In genomic region chr2:106511934-106512333, GRCh38 we compare ENCODE assay signal across 12 cellular contexts. TPM values are rescaled to one million over a fixed set of nuclear protein-coding genes. Genes with fewer than 3 reads are reported as not detected.
DNase-seq lines count a peak whose midpoint lies in the region; ATAC-seq, FAIRE-seq and TF ChIP-seq lines count a peak whose summit lies in the region.
"Not testable (repeated sequence)": the region's sequence is repeated elsewhere in the genome, so short reads cannot be mapped to it uniquely, and the experiment has no call there.
"Had no signal": no experiment of that assay in that cellular context is flagged by ENCODE, and none has a peak within 500 bp of the region (broad histone marks: within the 10 kb centered on the region; RNA-seq: fewer than 3 reads in every experiment).

No MANE protein-coding gene starts in this region.

- H3K9me3 Mint-ChIP-seq in HFFc6; activated CD4-positive, alpha-beta memory T cell treated with anti-CD3 and anti-CD28 coated beads for 36 hours; activated naive CD8-positive, alpha-beta T cell treated with anti-CD3 and anti-CD28 coated beads, Interleukin-2, amount 50 U/mL, for 24 hours; neural crest cell: not testable (repeated sequence)

- not testable (repeated sequence) for H3K4me1 Mint-ChIP-seq in HFFc6 (ENCODE audit: low read depth); neural crest cell
- H3K4me1 Mint-ChIP-seq in activated CD4-positive, alpha-beta memory T cell treated with anti-CD3 and anti-CD28 coated beads for 36 hours (ENCODE audit: low read depth), result peaks cover 20% of the 10 kb centered on the region
- H3K4me1 Mint-ChIP-seq in activated naive CD8-positive, alpha-beta T cell treated with anti-CD3 and anti-CD28 coated beads, Interleukin-2, amount 50 U/mL, for 24 hours, result peaks cover 33% of the 10 kb centered on the region

- H3K27me3 ChIP-seq in esophagus (ENCODE audit: control insufficient read depth in 1 of 2, insufficient read depth in 2 of 2, low read length in 2 of 2); left ventricle myocardium inferior (ENCODE audit: low read depth); suprapubic skin: not testable (repeated sequence)

- 61% methylated on average over 7 of the region's 7 CpGs for WGBS in A549 (ENCODE audit: missing lambda C conversion rate)
- WGBS in esophagus, 2 donors, result 70 to 72% methylated on average over 7 of the region's 7 CpGs
- WGBS in suprapubic skin, result 57% methylated on average over 7 of the region's 7 CpGs

- not testable (repeated sequence) for H3K9me3 ChIP-seq in A549; esophagus (ENCODE audit: control insufficient read depth in 2 of 2, insufficient read depth in 1 of 2, low read depth in 1 of 2, low read length in 1 of 2); left ventricle myocardium inferior (replicated peaks); suprapubic skin

- peak overlapping the region; percentile 73 for H3K4me2 ChIP-seq in A549

- peak overlapping the region; percentile 77 for H3K4me3 Mint-ChIP-seq in HFFc6
- H3K4me3 Mint-ChIP-seq in activated CD4-positive, alpha-beta memory T cell treated with anti-CD3 and anti-CD28 coated beads for 36 hours; activated naive CD8-positive, alpha-beta T cell treated with anti-CD3 and anti-CD28 coated beads, Interleukin-2, amount 50 U/mL, for 24 hours; neural crest cell: not testable (repeated sequence)

- TF ChIP-seq RAD21 in A549 (conservative IDR thresholded peaks at IDR 0.05 in 1 of 2, IDR thresholded peaks at IDR 0.05 in 1 of 2), result not testable (repeated sequence)

- not testable (repeated sequence) for FAIRE-seq in A549 (lab: Jason Lieb, UNC)

- not testable (repeated sequence) for H3K36me3 Mint-ChIP-seq in HFFc6 (ENCODE audit: low read depth); activated CD4-positive, alpha-beta memory T cell treated with anti-CD3 and anti-CD28 coated beads for 36 hours; activated naive CD8-positive, alpha-beta T cell treated with anti-CD3 and anti-CD28 coated beads, Interleukin-2, amount 50 U/mL, for 24 hours (ENCODE audit: low read depth); neural crest cell (ENCODE audit: low read depth)

- TF ChIP-seq CTCF in A549 (IDR thresholded peaks at IDR 0.05); HFFc6 (IDR thresholded peaks at IDR 0.05); left ventricle myocardium inferior (IDR thresholded peaks at IDR 0.05; ENCODE audit: borderline replicate concordance); neural crest cell (conservative IDR thresholded peaks at IDR 0.05); suprapubic skin (IDR thresholded peaks at IDR 0.05): not testable (repeated sequence)

- H3K4me3 ChIP-seq in A549; esophagus (ENCODE audit: low read depth in 1 of 2, low read length in 2 of 2); left ventricle myocardium inferior; suprapubic skin: not testable (repeated sequence)

- not testable (repeated sequence) for H3K27me3 Mint-ChIP-seq in HFFc6 (ENCODE audit: insufficient read depth); activated CD4-positive, alpha-beta memory T cell treated with anti-CD3 and anti-CD28 coated beads for 36 hours; activated naive CD8-positive, alpha-beta T cell treated with anti-CD3 and anti-CD28 coated beads, Interleukin-2, amount 50 U/mL, for 24 hours; neural crest cell (ENCODE audit: low read depth)

- H3K27ac ChIP-seq in A549 (peak overlapping the region; percentile 70 to 84), esophagus (ENCODE audit: low read depth in 2 of 2, low read length in 1 of 2) (peak overlapping the region; percentile 77 to 79), left ventricle myocardium inferior (replicated peaks) (peak overlapping the region; percentile 50), suprapubic skin (peak overlapping the region; percentile 83)

- not testable (repeated sequence) for H3K36me3 ChIP-seq in esophagus (ENCODE audit: control insufficient read depth in 2 of 2, insufficient read depth in 2 of 2, low read length in 1 of 2); left ventricle myocardium inferior; suprapubic skin

- not testable (repeated sequence) for TF ChIP-seq EP300 in A549 (IDR thresholded peaks at IDR 0.05); suprapubic skin (IDR thresholded peaks at IDR 0.05)

- H3K27ac Mint-ChIP-seq in HFFc6, result peak overlapping the region; percentile 57
- H3K27ac Mint-ChIP-seq in activated CD4-positive, alpha-beta memory T cell treated with anti-CD3 and anti-CD28 coated beads for 36 hours, result peak overlapping the region; percentile 11
- H3K27ac Mint-ChIP-seq in activated naive CD8-positive, alpha-beta T cell treated with anti-CD3 and anti-CD28 coated beads, Interleukin-2, amount 50 U/mL, for 24 hours, result not testable (repeated sequence)
- peak overlapping the region; percentile 62 for H3K27ac Mint-ChIP-seq in neural crest cell (ENCODE audit: unreplicated experiment)

- ATAC-seq in A549, result peak in 1 of 2 experiments; percentile 23; a peak in 2 of 6 replicates
- peak; percentile 1 for ATAC-seq in activated naive CD8-positive, alpha-beta T cell treated with anti-CD3 and anti-CD28 coated beads, Interleukin-2, amount 50 U/mL, for 24 hours

- TF ChIP-seq POLR2A in A549 (IDR thresholded peaks at IDR 0.05; ENCODE audit: low read length); suprapubic skin (IDR thresholded peaks at IDR 0.05): not testable (repeated sequence)

- CTCF ChIA-PET in A549 (lab: Yijun Ruan, JAX); activated CD4-positive, alpha-beta memory T cell treated with anti-CD3 and anti-CD28 coated beads for 36 hours (lab: Charles Lee): not testable (repeated sequence)

- H3K4me1 ChIP-seq in A549 (peaks cover 31% of the 10 kb centered on the region), suprapubic skin (peaks cover 15% of the 10 kb centered on the region)
- H3K4me1 ChIP-seq in esophagus (ENCODE audit: control insufficient read depth in 2 of 2, insufficient read depth in 2 of 2, low read length in 1 of 2); left ventricle myocardium inferior: not testable (repeated sequence)

- peak in 1 of 2 experiments; percentile 10 for DNase-seq in A549 (ENCODE audit: low read depth in 1 of 2, low spot score in 1 of 2)
- DNase-seq in HFFc6; activated CD4-positive, alpha-beta memory T cell treated with anti-CD3 and anti-CD28 coated beads for 36 hours; activated naive CD8-positive, alpha-beta T cell treated with anti-CD3 and anti-CD28 coated beads, Interleukin-2, amount 50 U/mL, for 24 hours; left ventricle myocardium inferior; neural crest cell (ENCODE audit: low read depth, low spot score); suprapubic skin (ENCODE audit: low spot score in 2 of 2): not testable (repeated sequence)

- intact Hi-C loops in activated CD4-positive, alpha-beta memory T cell treated with anti-CD3 and anti-CD28 coated beads for 36 hours (cut with micrococcal nuclease); left ventricle myocardium inferior (cut with micrococcal nuclease): not testable (repeated sequence)

- POLR2A ChIA-PET in A549 (lab: Yijun Ruan, JAX); activated CD4-positive, alpha-beta memory T cell treated with anti-CD3 and anti-CD28 coated beads for 36 hours (lab: Charles Lee): not testable (repeated sequence)

RNA-seq across cellular contexts. Expression of gene CD8B2, which starts 24.8 kb away (rescaled TPM):
- polyA plus RNA-seq in A549 (2011; rRNA removed) (not detected in 2 replicates), A549 (2017; fragmentation: RNase III; extraction: RNeasy Plus Mini Kit Qiagen cat#74134 plus additional on column Dnase treatment) (not detected in 3 replicates), esophagus (under 1 TPM; 0.06 to 0.10 TPM)
- not detected in 2 replicates for polyA plus RNA-seq in A549 (2012; cell fraction: cytosol; rRNA removed)
- polyA plus RNA-seq in A549 (2012; cell fraction: nucleus; rRNA removed), result not detected in 2 replicates
- polyA minus RNA-seq in A549 (2011; rRNA and poly(A)+ RNA removed), result not detected in 2 replicates
- total RNA-seq in HFFc6 (2021; fragmentation: NEBNext Ultra II Directional; extraction: Animal tissue kit (Norgen Biotek cat#: 25700)), result not detected
- under 1 TPM; 0.07 to 0.19 TPM for total RNA-seq in activated CD4-positive, alpha-beta memory T cell treated with anti-CD3 and anti-CD28 coated beads for 36 hours
- total RNA-seq in left ventricle myocardium inferior (not detected), neural crest cell (not detected in 2 replicates), suprapubic skin (under 1 TPM in 1 of 4 donors, not detected in 3; 0.55 TPM)
- total RNA-seq: activated B cell treated with CpG ODN at 0.5 μM for 24 hours, cardiac septum, progenitor cell of endocrine pancreas had no signal
- polyA plus RNA-seq: liver had no signal

RNA-seq across cellular contexts. Expression of gene RGPD3, which starts 43.7 kb away (rescaled TPM):
- polyA plus RNA-seq in A549 (2011; rRNA removed) (0.19 and 0.34 TPM in 2 replicates), A549 (2017; fragmentation: RNase III; extraction: RNeasy Plus Mini Kit Qiagen cat#74134 plus additional on column Dnase treatment) (0.08 to 0.13 TPM (median 0.12 TPM) in 3 replicates), esophagus (under 1 TPM; 0.06 to 0.12 TPM)
- 0.01 and 0.03 TPM in 2 replicates for polyA plus RNA-seq in A549 (2012; cell fraction: cytosol; rRNA removed)
- 0.05 and 0.06 TPM in 2 replicates for polyA plus RNA-seq in A549 (2012; cell fraction: nucleus; rRNA removed)
- 0.04 TPM in 1 of 2 replicates, not detected in the other for polyA minus RNA-seq in A549 (2011; rRNA and poly(A)+ RNA removed)
- under 1 TPM in 5 of 6 experiments, not detected in 1; 0.05 to 0.11 (median 0.09) TPM for total RNA-seq in HFFc6 (2021; fragmentation: NEBNext Ultra II Directional; extraction: Animal tissue kit (Norgen Biotek cat#: 25700))
- under 1 TPM; 0.24 to 0.31 TPM for total RNA-seq in activated CD4-positive, alpha-beta memory T cell treated with anti-CD3 and anti-CD28 coated beads for 36 hours
- total RNA-seq in left ventricle myocardium inferior (not detected), neural crest cell (0.11 and 0.14 TPM in 2 replicates), suprapubic skin (1 to 10 TPM in 2 of 4 donors, under 1 TPM in 2; 0.30 to 2.1 (median 0.74) TPM)
